Comparison of ENCODE assay signal across 28 cellular contexts in the genomic region with DNA sequence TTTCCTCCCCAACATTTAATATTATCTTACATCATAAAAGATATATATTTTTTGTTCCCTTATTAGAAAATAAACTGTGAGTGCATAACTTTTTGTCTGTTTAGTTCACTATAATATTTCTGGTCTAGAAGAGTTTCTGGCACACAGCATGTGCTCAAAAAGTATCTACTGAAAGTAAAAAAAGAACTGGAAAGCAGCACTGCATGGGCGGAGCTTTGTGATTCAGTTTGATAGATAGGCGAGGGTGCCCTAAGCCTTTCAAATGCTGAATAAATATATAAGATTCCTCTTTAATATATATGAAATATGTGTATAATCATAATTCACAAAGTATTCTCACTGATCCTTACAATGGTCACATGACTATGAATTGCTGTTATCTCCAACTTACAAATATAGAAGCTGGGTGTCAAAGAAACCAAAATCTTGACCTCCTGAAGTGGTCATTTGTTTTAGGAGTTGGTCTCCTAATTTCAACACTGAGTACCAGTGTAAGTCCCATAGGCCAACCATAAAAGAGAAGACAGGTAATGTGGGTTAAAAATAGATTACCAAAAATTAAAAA. TPM values are rescaled to one million over a fixed set of nuclear protein-coding genes. Genes with fewer than 3 reads are reported as not detected.
"Had no signal": no experiment of that assay in that cellular context is flagged by ENCODE, and none has a peak within 500 bp of the region (broad histone marks: within the 10 kb centered on the region; RNA-seq: fewer than 3 reads in every experiment).

No MANE protein-coding gene starts in this region.

- ATAC-seq: gastrocnemius medialis; heart right ventricle; psoas muscle; right lobe of liver; stimulated activated effector memory CD8-positive, alpha-beta T cell treated with anti-CD3 and anti-CD28 coated beads, Interleukin-12 subunit alpha, Interleukin-12 subunit beta, amount 100 ng/mL, for 72 hours had no signal

- H3K27me3 ChIP-seq: right lobe of liver, transverse colon had no signal

- H3K4me3 Mint-ChIP-seq: stimulated activated effector memory CD8-positive, alpha-beta T cell treated with anti-CD3 and anti-CD28 coated beads, Interleukin-12 subunit alpha, Interleukin-12 subunit beta, amount 100 ng/mL, for 72 hours; stimulated activated naive CD8-positive, alpha-beta T cell treated with anti-CD3 and anti-CD28 coated beads, Interleukin-15, Interleukin-2, amounts not matched to agents 100 ng/mL and 50 ng/mL, for 24 hours had no signal

- H3K27me3 Mint-ChIP-seq: naive B cell; stimulated activated naive CD8-positive, alpha-beta T cell treated with anti-CD3 and anti-CD28 coated beads, Interleukin-15, Interleukin-2, amounts not matched to agents 100 ng/mL and 50 ng/mL, for 24 hours had no signal

- FAIRE-seq: endometrium, islet of Langerhans had no signal

- H3K9me3 ChIP-seq: esophagus muscularis mucosa, gastrocnemius medialis, heart right ventricle, neutrophil, psoas muscle, right lobe of liver, thoracic aorta, transverse colon had no signal

- H3K4me3 ChIP-seq: esophagus muscularis mucosa, gastrocnemius medialis, heart right ventricle, psoas muscle, right lobe of liver, thoracic aorta, transverse colon had no signal

- H3K27ac Mint-ChIP-seq: stimulated activated effector memory CD8-positive, alpha-beta T cell treated with anti-CD3 and anti-CD28 coated beads, Interleukin-12 subunit alpha, Interleukin-12 subunit beta, amount 100 ng/mL, for 72 hours; stimulated activated naive CD8-positive, alpha-beta T cell treated with anti-CD3 and anti-CD28 coated beads, Interleukin-15, Interleukin-2, amounts not matched to agents 100 ng/mL and 50 ng/mL, for 24 hours had no signal

- H3K27ac ChIP-seq: esophagus muscularis mucosa, gastrocnemius medialis, heart right ventricle, neutrophil, psoas muscle, right lobe of liver, thoracic aorta, transverse colon had no signal

- DNase-seq: cortex of kidney; effector memory CD4-positive, alpha-beta T cell; gastrocnemius medialis; heart right ventricle; hypothalamus; kidney glomerular epithelial cell; mesendoderm; naive B cell; psoas muscle; retina; right lobe of liver; stimulated activated CD4-positive, alpha-beta T cell treated with anti-CD3 and anti-CD28 coated beads, Interleukin-4, amount 100 ng/mL, for 1 hour; stimulated activated CD8-positive, alpha-beta memory T cell treated with anti-CD3 and anti-CD28 coated beads, Interleukin-4, amount 100 ng/mL, for 48 hours; transverse colon had no signal

- H3K36me3 ChIP-seq: esophagus muscularis mucosa, gastrocnemius medialis, heart right ventricle, neutrophil, right lobe of liver, thoracic aorta, transverse colon had no signal

- H3K9me3 Mint-ChIP-seq: stimulated activated effector memory CD8-positive, alpha-beta T cell treated with anti-CD3 and anti-CD28 coated beads, Interleukin-12 subunit alpha, Interleukin-12 subunit beta, amount 100 ng/mL, for 72 hours; stimulated activated naive CD8-positive, alpha-beta T cell treated with anti-CD3 and anti-CD28 coated beads, Interleukin-15, Interleukin-2, amounts not matched to agents 100 ng/mL and 50 ng/mL, for 24 hours had no signal

RNA-seq across cellular contexts. Expression of gene OR2B2, which starts 50.8 kb away (rescaled TPM):
- total RNA-seq: esophagus muscularis mucosa, fibroblast of villous mesenchyme, gastrocnemius medialis, heart right ventricle, liver, lung microvascular endothelial cell, osteoblast, psoas muscle, right lobe of liver, subcutaneous adipose tissue, thoracic aorta, transverse colon, urinary bladder had no signal
- polyA plus RNA-seq: heart right ventricle, liver, neural cell, psoas muscle, urinary bladder had no signal
